ENCODE assay signal across 15 cellular contexts in the genomic region with DNA sequence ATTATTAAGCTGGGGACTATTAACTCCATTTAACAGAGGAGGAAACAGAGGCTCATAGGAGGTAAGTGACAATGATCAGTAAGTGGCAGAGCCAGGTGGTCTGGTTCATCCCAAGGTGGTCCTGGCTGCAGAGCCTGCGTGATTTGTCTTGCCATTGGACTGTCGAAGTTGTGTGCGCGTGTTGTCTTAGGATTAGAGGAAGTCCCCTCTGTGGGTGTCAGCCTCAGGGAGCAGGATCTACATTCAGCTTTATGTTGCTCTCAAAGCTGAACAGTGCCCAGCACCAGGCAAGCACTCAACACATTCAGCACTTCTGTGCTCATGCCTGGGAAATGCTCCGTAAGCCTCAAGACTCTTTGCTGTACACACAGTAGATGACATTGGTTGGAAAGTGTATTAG.
A peak's percentile ranks its signal among the peaks of the same experiment; 100 is the strongest.
DNase-seq lines count a peak whose midpoint lies in the region; ATAC-seq, FAIRE-seq and TF ChIP-seq lines count a peak whose summit lies in the region.
"Had no signal": no experiment of that assay in that cellular context is flagged by ENCODE, and none has a peak within 500 bp of the region (broad histone marks: within the 10 kb centered on the region; RNA-seq: fewer than 3 reads in every experiment).

No MANE protein-coding gene starts in this region.

- no peaks in the 10 kb centered on the region for H3K36me3 ChIP-seq in bronchial epithelial cell (ENCODE audit: control insufficient read depth, insufficient read depth, low read length)

- DNase-seq in DMS53 treated with DMSO at 0.1 percent for 48 hours (lab: John Stamatoyannopoulos, UW; ENCODE audit: unreplicated experiment): peak; percentile 21
- peak; percentile 77 for DNase-seq in bronchial epithelial cell (ENCODE audit: low read depth)
- DNase-seq in epithelial cell of prostate (ENCODE audit: low read depth, low spot score): no peak
- DNase-seq in urothelium cell line (ENCODE audit: low spot score): no peak
- no peak for DNase-seq in hypothalamus (lab: John Stamatoyannopoulos, UW)
- no peak for DNase-seq in NCI-H1048 (lab: John Stamatoyannopoulos, UW)
- DNase-seq in foreskin keratinocyte: no peak
- DNase-seq: C1 segment of cervical spinal cord; Calu3; CD4-positive, alpha-beta T cell; DMS 273 treated with DMSO at 0.1 percent for 48 hours; DMS79 treated with DMSO at 0.1 percent for 48 hours; H7 had no signal

- H3K4me3 ChIP-seq in bronchial epithelial cell (ENCODE audit: low read depth, low read length): no peak overlapping the region
- H3K4me3 ChIP-seq: GM23338 had no signal

- ATAC-seq in foreskin keratinocyte: no peak
- ATAC-seq: GM23338 had no signal

- TF ChIP-seq CTCF in bronchial epithelial cell (IDR thresholded peaks at IDR 0.05; ENCODE audit: insufficient read depth, low read length, severe bottlenecking): no peak
- TF ChIP-seq CTCF in foreskin keratinocyte (conservative IDR thresholded peaks at IDR 0.05): no peak

- H3K27me3 ChIP-seq in bronchial epithelial cell (ENCODE audit: control insufficient read depth, insufficient read depth, low read length): peaks cover 2% of the 10 kb centered on the region
- peaks cover 7% of the 10 kb centered on the region for H3K27me3 ChIP-seq in foreskin keratinocyte

- FAIRE-seq in bronchial epithelial cell (lab: Jason Lieb, UNC) (no peak), urothelium cell line (lab: Jason Lieb, UNC) (peak; percentile 85)
- FAIRE-seq: GM12891 had no signal

- no peaks in the 10 kb centered on the region for H3K4me1 ChIP-seq in foreskin keratinocyte

- peak overlapping the region; percentile 73 for H3K27ac ChIP-seq in epithelial cell of prostate
- H3K27ac ChIP-seq in foreskin keratinocyte: no peak overlapping the region

Comparison
In these comparisons a context has a peak if more than half of its experiments do, and no peak if none do; other contexts are left out.
1. DNase-seq: peak in DMS53 treated with DMSO at 0.1 percent for 48 hours (single experiment) and bronchial epithelial cell (single experiment); none in epithelial cell of prostate (single experiment), urothelium cell line (single experiment), hypothalamus (0 of 51), NCI-H1048 (single experiment) and foreskin keratinocyte (0 of 2).